Comparison of ENCODE assay signal across 8 cellular contexts in genomic region chr2:105396254-105397024, GRCh38. TPM values are rescaled to one million over a fixed set of nuclear protein-coding genes. Genes with fewer than 3 reads are reported as not detected.
DNase-seq lines count a peak whose midpoint lies in the region; ATAC-seq lines count a peak whose summit lies in the region.

No MANE protein-coding gene starts in this region.

- ATAC-seq in activated CD4-positive, CD25-positive, alpha-beta regulatory T cell treated with anti-CD3 and anti-CD28 coated beads, Interleukin-2, amount 50 U/mL, for 24 hours = peak; percentile 75 to 78
- ATAC-seq in left colon (peak; percentile 64), HG02981 (IDR thresholded peaks at IDR 0.05; ENCODE audit: unreplicated experiment) (no peak), GM21576 (IDR thresholded peaks at IDR 0.05; ENCODE audit: unreplicated experiment) (no peak)
- peak; percentile 91 for ATAC-seq in stimulated activated naive CD8-positive, alpha-beta T cell treated with anti-CD3 and anti-CD28 coated beads, Interleukin-15, Interleukin-2, amounts not matched to agents 100 U/mL and 50 U/mL, for 24 hours

- H3K36me3 Mint-ChIP-seq in activated naive CD8-positive, alpha-beta T cell treated with anti-CD3 and anti-CD28 coated beads for 36 hours = peaks cover 2% of the 10 kb centered on the region

- no peak for DNase-seq in activated CD4-positive, CD25-positive, alpha-beta regulatory T cell treated with anti-CD3 and anti-CD28 coated beads, Interleukin-2, amount 50 U/mL, for 72 hours
- peak; percentile 57 for DNase-seq in activated naive CD8-positive, alpha-beta T cell treated with anti-CD3 and anti-CD28 coated beads for 36 hours
- DNase-seq in left colon = peak; percentile 64 to 74
- peak; percentile 64 for DNase-seq in stimulated activated naive CD8-positive, alpha-beta T cell treated with anti-CD3 and anti-CD28 coated beads, Interleukin-15, Interleukin-2, amounts not matched to agents 100 U/mL and 50 U/mL, for 24 hours
- no peak for DNase-seq in NCI-H1092 treated with DMSO at 0.1 percent for 48 hours (lab: John Stamatoyannopoulos, UW)

- H3K27ac Mint-ChIP-seq in activated naive CD8-positive, alpha-beta T cell treated with anti-CD3 and anti-CD28 coated beads for 36 hours = no peak overlapping the region

- intact Hi-C loops in left colon (cut with DNase I, micrococcal nuclease) = no loop called here

- no peak overlapping the region for H3K4me3 Mint-ChIP-seq in activated naive CD8-positive, alpha-beta T cell treated with anti-CD3 and anti-CD28 coated beads for 36 hours

- H3K27me3 Mint-ChIP-seq in activated naive CD8-positive, alpha-beta T cell treated with anti-CD3 and anti-CD28 coated beads for 36 hours = peaks cover 13% of the 10 kb centered on the region

- peaks cover 11% of the 10 kb centered on the region for H3K4me1 Mint-ChIP-seq in activated naive CD8-positive, alpha-beta T cell treated with anti-CD3 and anti-CD28 coated beads for 36 hours

- H3K9me3 Mint-ChIP-seq in activated naive CD8-positive, alpha-beta T cell treated with anti-CD3 and anti-CD28 coated beads for 36 hours = no peaks in the 10 kb centered on the region

RNA-seq across cellular contexts. Expression of gene FHL2, which starts 2.4 kb away (rescaled TPM):
- total RNA-seq in activated naive CD8-positive, alpha-beta T cell treated with anti-CD3 and anti-CD28 coated beads for 36 hours = 1 to 10 TPM; 4.7 to 5.1 TPM
- 100 to 1,000 TPM in 1 of 2 donors, 10 to 100 TPM in 1; 94.2 to 133 TPM for total RNA-seq in left colon

RNA-seq across cellular contexts. Expression of gene C2orf49, which starts 59.1 kb away (rescaled TPM):
- total RNA-seq in activated naive CD8-positive, alpha-beta T cell treated with anti-CD3 and anti-CD28 coated beads for 36 hours = 10 to 100 TPM; 19.0 to 22.4 TPM
- total RNA-seq in left colon = 10 to 100 TPM; 12.2 TPM

Comparison
In these comparisons a context has a peak if more than half of its experiments do, and no peak if none do; other contexts are left out.
1. ATAC-seq: peak in activated CD4-positive, CD25-positive, alpha-beta regulatory T cell treated with anti-CD3 and anti-CD28 coated beads, Interleukin-2, amount 50 U/mL, for 24 hours (2 of 2), left colon (single experiment) and stimulated activated naive CD8-positive, alpha-beta T cell treated with anti-CD3 and anti-CD28 coated beads, Interleukin-15, Interleukin-2, amounts not matched to agents 100 U/mL and 50 U/mL, for 24 hours (single experiment); none in HG02981 (single experiment) and GM21576 (single experiment).
2. DNase-seq: peak in activated naive CD8-positive, alpha-beta T cell treated with anti-CD3 and anti-CD28 coated beads for 36 hours (single experiment), left colon (2 of 2) and stimulated activated naive CD8-positive, alpha-beta T cell treated with anti-CD3 and anti-CD28 coated beads, Interleukin-15, Interleukin-2, amounts not matched to agents 100 U/mL and 50 U/mL, for 24 hours (single experiment); none in activated CD4-positive, CD25-positive, alpha-beta regulatory T cell treated with anti-CD3 and anti-CD28 coated beads, Interleukin-2, amount 50 U/mL, for 72 hours (single experiment) and NCI-H1092 treated with DMSO at 0.1 percent for 48 hours (single experiment).
3. RNA of gene FHL2, which starts 2.4 kb away (total RNA-seq): 94.2 to 133 TPM in left colon; 4.7 to 5.1 TPM in activated naive CD8-positive, alpha-beta T cell treated with anti-CD3 and anti-CD28 coated beads for 36 hours; every median in the first group is over 10 times any median in the second.